8 cellular contexts compared by ENCODE assay signal in genomic region chr15:35078221-35078915, GRCh38.
DNase-seq lines count a peak whose midpoint lies in the region; TF ChIP-seq lines count a peak whose summit lies in the region.

No MANE protein-coding gene starts in this region.

- DNase-seq in activated T-cell treated with anti-CD3 and anti-CD28 coated beads for 1 hour (ENCODE audit: low read depth) (peak; percentile 12), HS-5 (ENCODE audit: low read depth) (peak; percentile 5), RKO (ENCODE audit: low spot score) (peak; percentile 63), brain microvascular endothelial cell (peak; percentile 5), iris pigment epithelial cell (ENCODE audit: low read depth) (peak; percentile 61), NCI-H2107 treated with DMSO at 0.1 percent for 48 hours (lab: John Stamatoyannopoulos, UW; ENCODE audit: unreplicated experiment) (no peak)
- no peak for DNase-seq in activated T-cell treated with anti-CD3 and anti-CD28 coated beads, Interleukin-2, amount 50 U/mL, for 1 hour
- peak; percentile 4 to 14 for DNase-seq in stimulated activated CD4-positive, alpha-beta T cell treated with anti-CD3 and anti-CD28 coated beads, Interleukin-15, amount 100 ng/mL, for 48 hours (ENCODE audit: low read depth in 2 of 2)

- peak; percentile 83 for TF ChIP-seq CTCF in brain microvascular endothelial cell (IDR thresholded peaks at IDR 0.05; ENCODE audit: low read depth, low read length, missing control alignments)

- H3K27ac ChIP-seq in brain microvascular endothelial cell: no peak overlapping the region

- H3K36me3 ChIP-seq in brain microvascular endothelial cell (replicated peaks): no peaks in the 10 kb centered on the region

- H3K27me3 ChIP-seq in brain microvascular endothelial cell (replicated peaks): no peaks in the 10 kb centered on the region

- in situ Hi-C loops in brain microvascular endothelial cell (cut with HindIII; ENCODE audit: low pct_ligation_motif_present, low sequenced_read_pairs): no loop called here

- H3K4me3 ChIP-seq in brain microvascular endothelial cell (ENCODE audit: low read depth, low read length): no peak overlapping the region

Comparison
In these comparisons a context has a peak if more than half of its experiments do, and no peak if none do; other contexts are left out.
1. DNase-seq: peak in activated T-cell treated with anti-CD3 and anti-CD28 coated beads for 1 hour (single experiment), HS-5 (single experiment), RKO (single experiment), brain microvascular endothelial cell (single experiment), iris pigment epithelial cell (single experiment) and stimulated activated CD4-positive, alpha-beta T cell treated with anti-CD3 and anti-CD28 coated beads, Interleukin-15, amount 100 ng/mL, for 48 hours (2 of 2); none in activated T-cell treated with anti-CD3 and anti-CD28 coated beads, Interleukin-2, amount 50 U/mL, for 1 hour (single experiment) and NCI-H2107 treated with DMSO at 0.1 percent for 48 hours (single experiment).